ENCODE assay signal across 22 cellular contexts in the genomic region with DNA sequence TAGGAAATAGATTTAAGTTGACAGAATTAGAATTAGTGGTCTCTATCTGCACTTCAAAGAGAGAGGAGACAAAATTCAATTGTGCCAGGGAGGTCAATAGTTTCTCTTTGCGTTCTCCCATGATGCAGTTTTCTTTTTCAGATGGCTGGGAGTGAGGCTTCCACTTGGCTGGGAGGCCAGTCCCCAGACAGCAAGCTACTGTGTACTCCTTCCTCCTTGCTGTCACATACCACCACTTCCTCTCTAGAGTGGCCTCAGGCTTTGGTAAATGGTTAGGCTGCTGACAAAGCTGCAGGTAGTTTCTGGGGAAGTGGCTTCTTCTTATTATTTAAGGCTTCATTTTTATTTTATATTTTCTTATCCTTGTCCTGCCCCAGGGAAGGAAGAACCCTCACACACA.
"Had no signal": no experiment of that assay in that cellular context is flagged by ENCODE, and none has a peak within 500 bp of the region (broad histone marks: within the 10 kb centered on the region; RNA-seq: fewer than 3 reads in every experiment).

No MANE protein-coding gene starts in this region.

- DNase-seq: activated CD4-positive, alpha-beta memory T cell treated with anti-CD3 and anti-CD28 coated beads, Interleukin-2, amount 10 ng/mL, durations not matched to agents 7 days and 5 days; activated CD4-positive, alpha-beta T cell treated with anti-CD3 and anti-CD28 coated beads, Interleukin-2, amount 50 U/mL, for 1 hour; activated CD4-positive, CD25-positive, alpha-beta regulatory T cell; activated gamma-delta T cell treated with Interleukin-2 at 50 U/mL for 16 hours; activated naive CD4-positive, alpha-beta T cell treated with anti-CD3 and anti-CD28 coated beads, Interleukin-2, amount 10 ng/mL, durations not matched to agents 7 days and 5 days; activated naive CD8-positive, alpha-beta T cell treated with anti-CD3 and anti-CD28 coated beads for 36 hours; activated T-cell treated with anti-CD3 and anti-CD28 coated beads, Interleukin-2, amount 50 U/mL, for 72 hours; brain microvascular endothelial cell; Karpas-422; NCI-H1105 treated with DMSO at 0.1 percent for 48 hours; NCI-H1436 treated with DMSO at 0.1 percent for 48 hours; NCI-H187; NCI-H2081; NCI-H524; Peyer's patch; Right ventricle myocardium superior; T-helper 17 cell; T-helper 9 cell had no signal

- H3K4me3 ChIP-seq: cardiac muscle cell, Peyer's patch, SJSA1 had no signal

- H3K27me3 ChIP-seq: brain microvascular endothelial cell, cardiac muscle cell, Peyer's patch, SJSA1 had no signal

- H3K4me1 ChIP-seq: Peyer's patch, SJSA1 had no signal

- ATAC-seq: activated T-cell treated with anti-CD3 and anti-CD28 coated beads, Interleukin-2, amount 50 U/mL, for 72 hours; SK-N-SH treated with all-trans-retinoic acid at 6 μM for 48 hours; T-helper 17 cell had no signal

- H3K36me3 ChIP-seq: brain microvascular endothelial cell, cardiac muscle cell, Peyer's patch, SJSA1 had no signal

- H3K9me3 ChIP-seq: Peyer's patch, SJSA1 had no signal

- H3K27ac ChIP-seq: brain microvascular endothelial cell, cardiac muscle cell, Peyer's patch, RWPE1, SJSA1 had no signal
